ENCODE assay signal across 21 cellular contexts in the genomic region with DNA sequence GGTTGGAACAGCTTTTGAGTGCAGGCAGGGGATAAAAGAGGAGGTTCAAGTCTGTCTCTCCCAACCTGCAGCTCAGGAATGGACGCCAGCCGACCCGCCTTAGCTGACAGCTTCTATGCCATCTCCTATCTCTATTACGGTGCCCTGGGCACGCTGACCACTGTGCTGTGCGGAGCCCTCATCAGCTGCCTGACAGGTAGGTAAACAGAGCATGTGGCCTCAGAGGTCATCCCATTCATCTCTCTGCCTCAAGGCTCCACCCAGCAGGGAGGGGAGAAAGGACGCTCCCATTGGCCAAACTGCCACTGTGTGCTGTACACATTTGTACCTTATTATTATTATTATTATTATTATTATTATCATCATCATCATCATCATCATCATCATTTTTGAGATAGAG. TPM values are rescaled to one million over a fixed set of nuclear protein-coding genes. Genes with fewer than 3 reads are reported as not detected.
A peak's percentile ranks its signal among the peaks of the same experiment; 100 is the strongest.
DNase-seq lines count a peak whose midpoint lies in the region.
"Had no signal": no experiment of that assay in that cellular context is flagged by ENCODE, and none has a peak within 500 bp of the region (broad histone marks: within the 10 kb centered on the region; RNA-seq: fewer than 3 reads in every experiment).

No MANE protein-coding gene starts in this region.

- H2BK15ac ChIP-seq in neuronal stem cell (ENCODE audit: low read length) = no peak overlapping the region

- no peak overlapping the region for H3K9ac ChIP-seq in neuronal stem cell (ENCODE audit: low read depth, low read length, poor library complexity)
- H3K9ac ChIP-seq: BLaER1 had no signal

- peak; percentile 11 for DNase-seq in NCI-H748 (lab: John Stamatoyannopoulos, UW; ENCODE audit: unreplicated experiment)
- no peak for DNase-seq in NCI-H748 treated with DMSO at 0.1 percent for 48 hours (lab: John Stamatoyannopoulos, UW)
- DNase-seq in NCI-H146 (lab: John Stamatoyannopoulos, UW) = peak; percentile 58
- no peak for DNase-seq in neuronal stem cell (ENCODE audit: low spot score)
- DNase-seq in activated CD4-positive, alpha-beta T cell treated with anti-CD3 and anti-CD28 coated beads, Interleukin-2, amount 50 U/mL, for 4 hours = no peak
- DNase-seq in NCI-H1092 (lab: John Stamatoyannopoulos, UW) = no peak
- DNase-seq: Caco-2; CD4-positive, CD25-positive, alpha-beta regulatory T cell; CD8-positive, alpha-beta T cell; DMS 273 treated with DMSO at 0.1 percent for 48 hours; DMS79; EL; GDM1; HFFc6 had no signal

- H3K36me3 ChIP-seq in neuronal stem cell (replicated peaks in 1 of 2; ENCODE audit: control insufficient read depth in 2 of 2, insufficient read depth in 2 of 2, low read length in 2 of 2) = no peaks in the 10 kb centered on the region
- H3K36me3 ChIP-seq: BLaER1, HAP-1 had no signal

- no peak overlapping the region for H3K4me2 ChIP-seq in neuronal stem cell (ENCODE audit: insufficient read depth, low read length, poor library complexity, severe bottlenecking)
- H3K4me2 ChIP-seq: BLaER1, GM23338 had no signal

- peaks cover 2% of the 10 kb centered on the region for H3K79me1 ChIP-seq in neuronal stem cell (ENCODE audit: low read depth, low read length)

- H3K14ac ChIP-seq in neuronal stem cell (ENCODE audit: low read length) = no peak overlapping the region

- no peak overlapping the region for H2AFZ ChIP-seq in neuronal stem cell (ENCODE audit: low read length)
- H2AFZ ChIP-seq: GM23338 had no signal

- no peak overlapping the region for H2AK5ac ChIP-seq in neuronal stem cell (ENCODE audit: low read depth, low read length)

- no peak overlapping the region for H2BK5ac ChIP-seq in neuronal stem cell (ENCODE audit: low read length)

- H3K4me1 ChIP-seq in neuronal stem cell (ENCODE audit: control insufficient read depth in 2 of 2, insufficient read depth in 1 of 2, low read depth in 1 of 2, low read length in 2 of 2) = peaks cover 0 to 2% of the 10 kb centered on the region in 2 donors
- H3K4me1 ChIP-seq: Caco-2, HAP-1 had no signal

- no peaks in the 10 kb centered on the region for H3K27me3 ChIP-seq in neuronal stem cell (ENCODE audit: control insufficient read depth in 3 of 3, insufficient read depth in 3 of 3, low read depth in 1 of 3, low read length in 3 of 3)

- no peak overlapping the region for H2BK120ac ChIP-seq in neuronal stem cell (ENCODE audit: low read depth, low read length)

- peak overlapping the region; percentile 52 for H3K23ac ChIP-seq in neuronal stem cell (ENCODE audit: low read depth, low read length, poor library complexity)

- H4K91ac ChIP-seq in neuronal stem cell (ENCODE audit: low read depth, low read length, poor library complexity) = no peak overlapping the region

- no peak overlapping the region for H3K4ac ChIP-seq in neuronal stem cell (ENCODE audit: low read length)

- H2BK12ac ChIP-seq in neuronal stem cell (ENCODE audit: low read length) = no peak overlapping the region

- peak overlapping the region in 1 of 2 donors; percentile 64 for H3K4me3 ChIP-seq in neuronal stem cell (ENCODE audit: low read length in 2 of 2)
- H3K4me3 ChIP-seq: BLaER1, GM12878, GM23338, HAP-1 had no signal

- no peak overlapping the region for H4K8ac ChIP-seq in neuronal stem cell (ENCODE audit: low read depth, low read length)

- H3K18ac ChIP-seq in neuronal stem cell (ENCODE audit: low read length) = no peak overlapping the region

- no peaks in the 10 kb centered on the region for H3K9me3 ChIP-seq in neuronal stem cell (replicated peaks in 1 of 2; ENCODE audit: control insufficient read depth in 2 of 2, insufficient read depth in 1 of 2, low read depth in 1 of 2, low read length in 2 of 2)
- H3K9me3 ChIP-seq: BLaER1, Caco-2, HAP-1 had no signal

- WGBS in neuronal stem cell (ENCODE audit: extremely low coverage in 2 of 2, insufficient read length in 2 of 2, insufficient replicate concordance in 1 of 2), 2 donors = no CpG with 5 or more reads among the region's 7 CpGs

- no peak overlapping the region for H3K27ac ChIP-seq in neuronal stem cell (replicated peaks; ENCODE audit: low read length)
- H3K27ac ChIP-seq: 22Rv1, BLaER1, C4-2B had no signal

RNA-seq across cellular contexts. Expression of a gene that starts 16.5 kb away (rescaled TPM):
- 0.08 TPM for polyA plus RNA-seq in neuronal stem cell (2013, experiment 1 of 2)
- polyA plus RNA-seq in neuronal stem cell (2013, experiment 2 of 2) = 0.19 TPM
- polyA plus RNA-seq: AG04450 had no signal

RNA-seq across cellular contexts. Expression of a gene that starts 28.6 kb away (rescaled TPM):
- 3,857 TPM for polyA plus RNA-seq in neuronal stem cell (2013, experiment 1 of 2)
- polyA plus RNA-seq in neuronal stem cell (2013, experiment 2 of 2) = 3,701 TPM

RNA-seq across cellular contexts. Expression of a gene that starts 40.5 kb away (rescaled TPM):
- polyA plus RNA-seq in neuronal stem cell (2013, experiment 1 of 2) = 3.2 TPM
- 3.3 TPM for polyA plus RNA-seq in neuronal stem cell (2013, experiment 2 of 2)

RNA-seq across cellular contexts. Expression of a gene that starts 44.6 kb away (rescaled TPM):
- polyA plus RNA-seq in neuronal stem cell (2013, experiment 1 of 2) = 88.1 TPM
- polyA plus RNA-seq in neuronal stem cell (2013, experiment 2 of 2) = 85.6 TPM

Comparison
In these comparisons a context has a peak if more than half of its experiments do, and no peak if none do; other contexts are left out.
1. DNase-seq: peak in NCI-H748 (single experiment) and NCI-H146 (single experiment); none in NCI-H748 treated with DMSO at 0.1 percent for 48 hours (single experiment), neuronal stem cell (single experiment), activated CD4-positive, alpha-beta T cell treated with anti-CD3 and anti-CD28 coated beads, Interleukin-2, amount 50 U/mL, for 4 hours (0 of 2) and NCI-H1092 (single experiment).